Comparison of ENCODE assay signal across 22 cellular contexts in the genomic region with DNA sequence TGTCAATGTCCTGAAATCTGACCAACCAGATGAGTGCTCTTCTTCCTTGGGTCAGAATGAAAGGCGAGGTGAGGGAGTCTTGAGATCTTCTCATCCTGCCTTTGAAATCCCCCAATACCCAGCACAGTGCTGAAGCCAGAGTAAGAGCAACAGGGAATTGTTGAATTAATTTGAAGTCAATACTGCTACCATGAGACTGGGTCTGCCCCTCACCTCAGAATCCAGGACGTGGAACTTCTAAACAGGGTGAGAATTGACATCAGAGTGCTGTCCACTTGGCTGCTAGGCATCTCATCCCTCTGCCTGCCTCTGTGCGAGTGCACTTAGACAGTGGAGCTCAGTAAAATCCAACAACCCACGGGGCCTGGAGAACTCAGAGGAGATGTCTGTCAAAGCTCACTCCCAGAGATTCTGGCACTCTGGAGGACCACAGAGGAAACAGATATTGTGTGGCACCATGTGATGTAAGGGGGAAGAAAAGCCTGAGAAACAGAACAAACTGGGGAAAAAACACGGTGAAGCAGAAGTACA.
DNase-seq lines count a peak whose midpoint lies in the region; ATAC-seq and TF ChIP-seq lines count a peak whose summit lies in the region.
"Had no signal": no experiment of that assay in that cellular context is flagged by ENCODE, and none has a peak within 500 bp of the region (broad histone marks: within the 10 kb centered on the region; RNA-seq: fewer than 3 reads in every experiment).

No MANE protein-coding gene starts in this region.

- H3K9me3 Mint-ChIP-seq in activated CD8-positive, alpha-beta memory T cell treated with anti-CD3 and anti-CD28 coated beads, Interleukin-2, amount 10 ng/mL, durations not matched to agents 7 days and 5 days (ENCODE audit: low read depth) = no peaks in the 10 kb centered on the region
- no peaks in the 10 kb centered on the region for H3K9me3 Mint-ChIP-seq in natural killer cell treated with Interleukin-12 subunit alpha and Interleukin-12 subunit beta and Interleukin-15 and Interleukin-18, amount 100 ng/mL, for 72 hours
- H3K9me3 Mint-ChIP-seq in natural killer cell = no peaks in the 10 kb centered on the region
- H3K9me3 Mint-ChIP-seq in type B pancreatic cell = no peaks in the 10 kb centered on the region
- no peaks in the 10 kb centered on the region for H3K9me3 Mint-ChIP-seq in T-helper 2 cell treated with Interferon-gamma antibody and Interleukin-4, amounts not matched to agents 5 μg/mL and 100 μg/mL, for 36 hours
- H3K9me3 Mint-ChIP-seq: CD4-positive, alpha-beta memory T cell; GM23338; HFFc6 had no signal

- no peak for ATAC-seq in activated CD8-positive, alpha-beta memory T cell treated with anti-CD3 and anti-CD28 coated beads, Interleukin-2, amount 10 ng/mL, durations not matched to agents 7 days and 5 days
- ATAC-seq in natural killer cell treated with Interleukin-12 subunit alpha and Interleukin-12 subunit beta and Interleukin-15 and Interleukin-18, amount 100 ng/mL, for 72 hours = no peak
- ATAC-seq in natural killer cell = no peak
- ATAC-seq: A549, GM23338, HCT116 had no signal

- H3K27ac Mint-ChIP-seq in activated CD8-positive, alpha-beta memory T cell treated with anti-CD3 and anti-CD28 coated beads, Interleukin-2, amount 10 ng/mL, durations not matched to agents 7 days and 5 days = no peak overlapping the region
- H3K27ac Mint-ChIP-seq in natural killer cell treated with Interleukin-12 subunit alpha and Interleukin-12 subunit beta and Interleukin-15 and Interleukin-18, amount 100 ng/mL, for 72 hours = no peak overlapping the region
- H3K27ac Mint-ChIP-seq in natural killer cell (no peak overlapping the region), type B pancreatic cell (no peak overlapping the region)
- no peak overlapping the region for H3K27ac Mint-ChIP-seq in T-helper 2 cell treated with Interferon-gamma antibody and Interleukin-4, amounts not matched to agents 5 μg/mL and 100 μg/mL, for 36 hours
- H3K27ac Mint-ChIP-seq: CD4-positive, alpha-beta memory T cell; GM23338; H9; HFFc6 had no signal

- H3K4me3 Mint-ChIP-seq in activated CD8-positive, alpha-beta memory T cell treated with anti-CD3 and anti-CD28 coated beads, Interleukin-2, amount 10 ng/mL, durations not matched to agents 7 days and 5 days = no peak overlapping the region
- H3K4me3 Mint-ChIP-seq in natural killer cell treated with Interleukin-12 subunit alpha and Interleukin-12 subunit beta and Interleukin-15 and Interleukin-18, amount 100 ng/mL, for 72 hours = no peak overlapping the region
- no peak overlapping the region for H3K4me3 Mint-ChIP-seq in natural killer cell
- no peak overlapping the region for H3K4me3 Mint-ChIP-seq in type B pancreatic cell
- H3K4me3 Mint-ChIP-seq in T-helper 2 cell treated with Interferon-gamma antibody and Interleukin-4, amounts not matched to agents 5 μg/mL and 100 μg/mL, for 36 hours = no peak overlapping the region
- H3K4me3 Mint-ChIP-seq: CD4-positive, alpha-beta memory T cell; GM23338; H9; HFFc6 had no signal

- DNase-seq in activated CD8-positive, alpha-beta memory T cell treated with anti-CD3 and anti-CD28 coated beads, Interleukin-2, amount 50 U/mL, for 48 hours = peak; percentile 35
- DNase-seq in activated CD8-positive, alpha-beta memory T cell treated with anti-CD3 and anti-CD28 coated beads, Interleukin-2, amount 10 ng/mL, durations not matched to agents 7 days and 5 days = no peak
- peak; percentile 16 for DNase-seq in natural killer cell treated with Interleukin-12 subunit alpha and Interleukin-12 subunit beta and Interleukin-15 and Interleukin-18, amount 100 ng/mL, for 72 hours (ENCODE audit: low spot score)
- DNase-seq in natural killer cell (no peak), type B pancreatic cell (ENCODE audit: extremely low spot score, unreplicated experiment) (peak; percentile 45)
- no peak for DNase-seq in T-helper 2 cell treated with Interferon-gamma antibody and Interleukin-4, amounts not matched to agents 5 μg/mL and 100 μg/mL, for 36 hours (ENCODE audit: low spot score)
- DNase-seq: 8988T; ACHN; AML-193; BE2C; C1 segment of cervical spinal cord; Calu3; CD4-positive, alpha-beta memory T cell; COR-L47; DMS53; DMS79 treated with DMSO at 0.1 percent for 48 hours; GF-D8; H9; HFFc6 had no signal

- CTCF ChIA-PET in activated CD8-positive, alpha-beta memory T cell treated with anti-CD3 and anti-CD28 coated beads, Interleukin-2, amount 10 ng/mL, durations not matched to agents 7 days and 5 days (lab: Charles Lee) = interaction anchor here (0.9 to 8.7 kb wide), 4 partner anchors 188 to 243 kb away, joined by 3 to 102 read pairs (median 17); no protein-coding TSS in a partner anchor

- no peaks in the 10 kb centered on the region for H3K4me1 Mint-ChIP-seq in activated CD8-positive, alpha-beta memory T cell treated with anti-CD3 and anti-CD28 coated beads, Interleukin-2, amount 10 ng/mL, durations not matched to agents 7 days and 5 days
- peaks cover 0 to 7% of the 10 kb centered on the region in 2 donors for H3K4me1 Mint-ChIP-seq in natural killer cell treated with Interleukin-12 subunit alpha and Interleukin-12 subunit beta and Interleukin-15 and Interleukin-18, amount 100 ng/mL, for 72 hours (ENCODE audit: low read depth in 2 of 2)
- H3K4me1 Mint-ChIP-seq in natural killer cell = peaks cover 0 to 13% of the 10 kb centered on the region in 2 donors
- H3K4me1 Mint-ChIP-seq in type B pancreatic cell (ENCODE audit: unreplicated experiment) = no peaks in the 10 kb centered on the region
- H3K4me1 Mint-ChIP-seq in T-helper 2 cell treated with Interferon-gamma antibody and Interleukin-4, amounts not matched to agents 5 μg/mL and 100 μg/mL, for 36 hours (ENCODE audit: low read depth) = peaks cover 3% of the 10 kb centered on the region

- TF ChIP-seq CTCF in natural killer cell (IDR thresholded peaks at IDR 0.05) (no peak), type B pancreatic cell (conservative IDR thresholded peaks at IDR 0.05) (no peak)

- H3K27me3 Mint-ChIP-seq in activated CD8-positive, alpha-beta memory T cell treated with anti-CD3 and anti-CD28 coated beads, Interleukin-2, amount 10 ng/mL, durations not matched to agents 7 days and 5 days = peaks cover 10% of the 10 kb centered on the region
- peaks cover 14 to 38% of the 10 kb centered on the region in 2 donors for H3K27me3 Mint-ChIP-seq in natural killer cell treated with Interleukin-12 subunit alpha and Interleukin-12 subunit beta and Interleukin-15 and Interleukin-18, amount 100 ng/mL, for 72 hours
- peaks cover 26 to 40% of the 10 kb centered on the region in 2 donors for H3K27me3 Mint-ChIP-seq in natural killer cell (ENCODE audit: low read depth in 2 of 2)
- peaks cover 62% of the 10 kb centered on the region for H3K27me3 Mint-ChIP-seq in type B pancreatic cell
- peaks cover 23% of the 10 kb centered on the region for H3K27me3 Mint-ChIP-seq in T-helper 2 cell treated with Interferon-gamma antibody and Interleukin-4, amounts not matched to agents 5 μg/mL and 100 μg/mL, for 36 hours (ENCODE audit: low read depth)

- H3K36me3 Mint-ChIP-seq in activated CD8-positive, alpha-beta memory T cell treated with anti-CD3 and anti-CD28 coated beads, Interleukin-2, amount 10 ng/mL, durations not matched to agents 7 days and 5 days = no peaks in the 10 kb centered on the region
- no peaks in the 10 kb centered on the region for H3K36me3 Mint-ChIP-seq in natural killer cell treated with Interleukin-12 subunit alpha and Interleukin-12 subunit beta and Interleukin-15 and Interleukin-18, amount 100 ng/mL, for 72 hours
- H3K36me3 Mint-ChIP-seq in natural killer cell (no peaks in the 10 kb centered on the region), type B pancreatic cell (no peaks in the 10 kb centered on the region)
- no peaks in the 10 kb centered on the region for H3K36me3 Mint-ChIP-seq in T-helper 2 cell treated with Interferon-gamma antibody and Interleukin-4, amounts not matched to agents 5 μg/mL and 100 μg/mL, for 36 hours (ENCODE audit: low read depth)
- H3K36me3 Mint-ChIP-seq: CD4-positive, alpha-beta memory T cell had no signal

- intact Hi-C loops in natural killer cell (cut with micrococcal nuclease) = no loop called here

Comparison
In these comparisons a context has a peak if more than half of its experiments do, and no peak if none do; other contexts are left out.
1. DNase-seq: peak in activated CD8-positive, alpha-beta memory T cell treated with anti-CD3 and anti-CD28 coated beads, Interleukin-2, amount 50 U/mL, for 48 hours (single experiment), natural killer cell treated with Interleukin-12 subunit alpha and Interleukin-12 subunit beta and Interleukin-15 and Interleukin-18, amount 100 ng/mL, for 72 hours (single experiment) and type B pancreatic cell (single experiment); none in activated CD8-positive, alpha-beta memory T cell treated with anti-CD3 and anti-CD28 coated beads, Interleukin-2, amount 10 ng/mL, durations not matched to agents 7 days and 5 days (single experiment), natural killer cell (single experiment) and T-helper 2 cell treated with Interferon-gamma antibody and Interleukin-4, amounts not matched to agents 5 μg/mL and 100 μg/mL, for 36 hours (single experiment).